ENCODE assay signal across 1 cellular context in genomic region chr12:47901285-47902093, GRCh38.
TF ChIP-seq lines count a peak whose summit lies in the region.

No MANE protein-coding gene starts in this region.

TF ChIP-seq in WTC11, 78 proteins besides CTCF, POLR2A, EP300 and RAD21 (continued from another document):
- TF ChIP-seq ARID4B (CRISPR knock-in tag; IDR thresholded peaks at IDR 0.05; ENCODE audit: borderline replicate concordance) (no peak), SMAD4 (CRISPR knock-in tag; IDR thresholded peaks at IDR 0.05) (no peak), CREM (CRISPR knock-in tag; IDR thresholded peaks at IDR 0.05) (no peak), JAZF1 (CRISPR knock-in tag; IDR thresholded peaks at IDR 0.05) (no peak), ZNF416 (CRISPR knock-in tag; IDR thresholded peaks at IDR 0.05) (no peak), OVOL2 (CRISPR knock-in tag; IDR thresholded peaks at IDR 0.05; ENCODE audit: borderline replicate concordance) (no peak), USF2 (CRISPR knock-in tag; IDR thresholded peaks at IDR 0.05) (no peak), RORB (CRISPR knock-in tag; IDR thresholded peaks at IDR 0.05) (no peak), ZNF532 (CRISPR knock-in tag; IDR thresholded peaks at IDR 0.05; ENCODE audit: borderline replicate concordance) (no peak), FOXK1 (CRISPR knock-in tag; IDR thresholded peaks at IDR 0.05) (no peak), ZNF396 (CRISPR knock-in tag; IDR thresholded peaks at IDR 0.05; ENCODE audit: borderline replicate concordance) (no peak), ZMAT4 (CRISPR knock-in tag; IDR thresholded peaks at IDR 0.05) (no peak), TEAD4 (CRISPR knock-in tag; IDR thresholded peaks at IDR 0.05) (no peak)
